28 cellular contexts compared by ENCODE assay signal in genomic region chr20:24305366-24305765, GRCh38.
"Had no signal": no experiment of that assay in that cellular context is flagged by ENCODE, and none has a peak within 500 bp of the region (broad histone marks: within the 10 kb centered on the region; RNA-seq: fewer than 3 reads in every experiment).

No MANE protein-coding gene starts in this region.

- H3K36me3 ChIP-seq: gastrocnemius medialis, pancreas, sigmoid colon, transverse colon, WERI-Rb-1 had no signal

- ATAC-seq: activated CD4-positive, CD25-positive, alpha-beta regulatory T cell treated with anti-CD3 and anti-CD28 coated beads, Interleukin-2, amount 50 U/mL, for 24 hours; effector memory CD8-positive, alpha-beta T cell; gastrocnemius medialis; left cardiac atrium; left ventricle myocardium superior; naive thymus-derived CD8-positive, alpha-beta T cell; psoas muscle; stimulated activated naive CD8-positive, alpha-beta T cell treated with anti-CD3 and anti-CD28 coated beads, Interleukin-15, Interleukin-2, amounts not matched to agents 100 U/mL and 50 U/mL, for 24 hours had no signal

- H3K4me3 ChIP-seq: gastrocnemius medialis, pancreas, psoas muscle, sigmoid colon, smooth muscle cell, testis, transverse colon had no signal

- H3K9me3 ChIP-seq: gastrocnemius medialis, pancreas, psoas muscle, sigmoid colon, testis, transverse colon had no signal

- FAIRE-seq: keratinocyte, pancreas, TTC549 had no signal

- H3K27ac ChIP-seq: gastrocnemius medialis, pancreas, psoas muscle, sigmoid colon, testis, transverse colon, WERI-Rb-1 had no signal

- DNase-seq: activated CD4-positive, alpha-beta T cell treated with anti-CD3 and anti-CD28 coated beads for 48 hours; activated CD4-positive, alpha-beta T cell treated with anti-CD3 and anti-CD28 coated beads, Interleukin-2, amount 50 U/mL, for 48 hours; activated CD8-positive, alpha-beta memory T cell treated with anti-CD3 and anti-CD28 coated beads, Interleukin-2, amount 50 U/mL, for 4 hours; activated effector memory CD4-positive, alpha-beta T cell treated with anti-CD3 and anti-CD28 coated beads, Interleukin-2, amount 50 U/mL, for 16 hours; activated naive CD4-positive, alpha-beta T cell treated with anti-CD3 and anti-CD28 coated beads, Interleukin-2, amount 10 ng/mL, durations not matched to agents 7 days and 5 days; activated T-cell treated with anti-CD3 and anti-CD28 coated beads, Interleukin-2, amount 50 U/mL, for 1 hour; cortex of kidney; effector memory CD8-positive, alpha-beta T cell; erythroblast; gastrocnemius medialis; hippocampal formation; left cardiac atrium; left ventricle myocardium superior; naive thymus-derived CD8-positive, alpha-beta T cell; pancreas; psoas muscle; sigmoid colon; stimulated activated CD4-positive, alpha-beta T cell treated with anti-CD3 and anti-CD28 coated beads, Interleukin-15, amount 100 ng/mL, for 24 hours; stimulated activated CD4-positive, alpha-beta T cell treated with anti-CD3 and anti-CD28 coated beads, Interleukin-2, amount 100 ng/mL, for 24 hours; stimulated activated naive CD8-positive, alpha-beta T cell treated with anti-CD3 and anti-CD28 coated beads, Interleukin-15, Interleukin-2, amounts not matched to agents 100 U/mL and 50 U/mL, for 24 hours; T-helper 9 cell; testis; transverse colon; WERI-Rb-1 had no signal

- H3K27me3 ChIP-seq: gastrocnemius medialis, testis had no signal

- H3K4me1 ChIP-seq: gastrocnemius medialis, pancreas, psoas muscle, sigmoid colon, testis, transverse colon had no signal
